Comparison of ENCODE assay signal across 28 cellular contexts in genomic region chr7:64637521-64638445, GRCh38.
"Had no signal": no experiment of that assay in that cellular context is flagged by ENCODE, and none has a peak within 500 bp of the region (broad histone marks: within the 10 kb centered on the region; RNA-seq: fewer than 3 reads in every experiment).

No MANE protein-coding gene starts in this region.

- H3K9me3 ChIP-seq: body of pancreas, colonic mucosa, esophagus muscularis mucosa, ovary, sigmoid colon, tibial nerve had no signal

- H3K4me3 ChIP-seq: body of pancreas, cardiac muscle cell, colonic mucosa, esophagus muscularis mucosa, heart right ventricle, left lung, lung, ovary, sigmoid colon, tibial nerve had no signal

- DNase-seq: activated CD4-positive, alpha-beta T cell treated with anti-CD3 and anti-CD28 coated beads for 36 hours; activated CD4-positive, CD25-positive, alpha-beta regulatory T cell; activated CD8-positive, alpha-beta memory T cell treated with anti-CD3 and anti-CD28 coated beads, Interleukin-2, amount 10 ng/mL, durations not matched to agents 7 days and 5 days; activated CD8-positive, alpha-beta T cell treated with anti-CD3 and anti-CD28 coated beads, Interleukin-2, amount 10 ng/mL, durations not matched to agents 7 days and 5 days; activated effector memory CD4-positive, alpha-beta T cell treated with Interleukin-2 at 50 U/mL for 16 hours; activated naive CD4-positive, alpha-beta T cell treated with Interleukin-2 at 50 U/mL for 16 hours; activated T-cell treated with anti-CD3 and anti-CD28 coated beads, Interleukin-2, amount 50 U/mL, for 72 hours; aorta; body of pancreas; cerebellar nuclear complex; colonic mucosa; effector CD8-positive, alpha-beta T cell; foreskin melanocyte; heart right ventricle; left lung; ovary; retina; sigmoid colon; small intestine; stimulated activated CD4-positive, alpha-beta T cell treated with anti-CD3 and anti-CD28 coated beads, Interleukin-4, amount 100 ng/mL, for 4 hours; stimulated activated CD8-positive, alpha-beta memory T cell treated with anti-CD3 and anti-CD28 coated beads, Interleukin-4, amount 100 ng/mL, for 48 hours; T-helper 1 cell had no signal

- H3K27ac ChIP-seq: body of pancreas, cardiac muscle cell, colonic mucosa, esophagus muscularis mucosa, heart right ventricle, ovary, sigmoid colon, tibial nerve had no signal

- ATAC-seq: activated CD4-positive, alpha-beta T cell treated with anti-CD3 and anti-CD28 coated beads for 36 hours; activated CD8-positive, alpha-beta memory T cell treated with anti-CD3 and anti-CD28 coated beads, Interleukin-2, amount 10 ng/mL, durations not matched to agents 7 days and 5 days; activated CD8-positive, alpha-beta T cell treated with anti-CD3 and anti-CD28 coated beads, Interleukin-2, amount 10 ng/mL, durations not matched to agents 7 days and 5 days; activated T-cell treated with anti-CD3 and anti-CD28 coated beads, Interleukin-2, amount 50 U/mL, for 72 hours; body of pancreas; heart right ventricle; left lung; stimulated activated memory B cell treated with anti-CD40 and anti-IgM and Interleukin-4, amounts not matched to agents 10 μg/mL and 1 μg/mL and 100 μg/mL, for 72 hours had no signal

- H3K36me3 ChIP-seq: cardiac muscle cell, colonic mucosa, esophagus muscularis mucosa, heart right ventricle, left lung, ovary, sigmoid colon, tibial nerve had no signal

- H3K4me1 ChIP-seq: body of pancreas, colonic mucosa, esophagus muscularis mucosa, heart right ventricle, left lung, sigmoid colon, tibial nerve had no signal

- FAIRE-seq: islet of Langerhans, small intestine had no signal

- H3K27me3 ChIP-seq: body of pancreas, cardiac muscle cell, colonic mucosa, esophagus muscularis mucosa, heart right ventricle, left lung, ovary, sigmoid colon, tibial nerve had no signal
